1 cellular context compared by ENCODE assay signal in genomic region chr15:44977768-44978167, GRCh38. TPM values are rescaled to one million over a fixed set of nuclear protein-coding genes. Genes with fewer than 3 reads are reported as not detected.
"Had no signal": no experiment of that assay in that cellular context is flagged by ENCODE, and none has a peak within 500 bp of the region (broad histone marks: within the 10 kb centered on the region; RNA-seq: fewer than 3 reads in every experiment).

No MANE protein-coding gene starts in this region.

RNA-seq across cellular contexts. Expression of gene TERB2, which starts 21.3 kb away (rescaled TPM):
- polyA plus RNA-seq: adrenal gland had no signal
